11 cellular contexts compared by ENCODE assay signal in genomic region chr1:118013938-118014337, GRCh38.
"Had no signal": no experiment of that assay in that cellular context is flagged by ENCODE, and none has a peak within 500 bp of the region (broad histone marks: within the 10 kb centered on the region; RNA-seq: fewer than 3 reads in every experiment).

No MANE protein-coding gene starts in this region.

- H2AFZ ChIP-seq: GM23248, GM23338 had no signal

- FAIRE-seq: H1, H54 had no signal

- H3K4me2 ChIP-seq: GM23338 had no signal

- H3K27ac ChIP-seq: GM23248 had no signal

- ATAC-seq: GM23338, HCT116 had no signal

- H3K4me3 ChIP-seq: GM23248, GM23338, HAP-1 had no signal

- DNase-seq: GM23248, GOT3, H7, H9, HCEC 1CT, HFFc6 had no signal

- H3K36me3 ChIP-seq: HAP-1 had no signal

- H3K9me3 ChIP-seq: HAP-1 had no signal

- H3K4me1 ChIP-seq: HAP-1 had no signal

- H3K9ac ChIP-seq: GM23248 had no signal
